Comparison of ENCODE assay signal across 23 cellular contexts in genomic region chr1:99429754-99430153, GRCh38.
"Had no signal": no experiment of that assay in that cellular context is flagged by ENCODE, and none has a peak within 500 bp of the region (broad histone marks: within the 10 kb centered on the region; RNA-seq: fewer than 3 reads in every experiment).

No MANE protein-coding gene starts in this region.

- H3K4me3 ChIP-seq: colonic mucosa, coronary artery, dorsolateral prefrontal cortex, esophagus muscularis mucosa, esophagus squamous epithelium, gastrocnemius medialis, gastroesophageal sphincter, heart left ventricle, heart right ventricle had no signal

- ATAC-seq: effector memory CD8-positive, alpha-beta T cell; esophagus mucosa; foreskin keratinocyte; gastrocnemius medialis; gastroesophageal sphincter; heart left ventricle; heart right ventricle had no signal

- H3K27ac ChIP-seq: colonic mucosa, coronary artery, dorsolateral prefrontal cortex, epithelial cell of prostate, esophagus muscularis mucosa, esophagus squamous epithelium, foreskin keratinocyte, gastrocnemius medialis, gastroesophageal sphincter, heart left ventricle, heart right ventricle had no signal

- H3K27me3 ChIP-seq: colonic mucosa, dorsolateral prefrontal cortex, esophagus muscularis mucosa, esophagus squamous epithelium, foreskin keratinocyte, gastrocnemius medialis, gastroesophageal sphincter, heart left ventricle, heart right ventricle had no signal

- H3K4me1 ChIP-seq: colonic mucosa, esophagus squamous epithelium, foreskin keratinocyte, gastrocnemius medialis, gastroesophageal sphincter, heart left ventricle, heart right ventricle had no signal

- DNase-seq: colonic mucosa; cortex of kidney; dermis blood vessel endothelial cell; dorsolateral prefrontal cortex; effector CD4-positive, alpha-beta T cell; effector CD8-positive, alpha-beta T cell; effector memory CD4-positive, alpha-beta T cell; effector memory CD8-positive, alpha-beta T cell; endodermal cell; erythroblast; esophagus squamous epithelium; foreskin fibroblast; foreskin keratinocyte; foreskin melanocyte; gastrocnemius medialis; glutamatergic neuron; heart left ventricle; heart right ventricle had no signal

- H3K9me3 ChIP-seq: colonic mucosa, gastrocnemius medialis had no signal

- H3K36me3 ChIP-seq: colonic mucosa, esophagus muscularis mucosa, esophagus squamous epithelium, gastrocnemius medialis, gastroesophageal sphincter, heart left ventricle, heart right ventricle had no signal
